In the genomic region with DNA sequence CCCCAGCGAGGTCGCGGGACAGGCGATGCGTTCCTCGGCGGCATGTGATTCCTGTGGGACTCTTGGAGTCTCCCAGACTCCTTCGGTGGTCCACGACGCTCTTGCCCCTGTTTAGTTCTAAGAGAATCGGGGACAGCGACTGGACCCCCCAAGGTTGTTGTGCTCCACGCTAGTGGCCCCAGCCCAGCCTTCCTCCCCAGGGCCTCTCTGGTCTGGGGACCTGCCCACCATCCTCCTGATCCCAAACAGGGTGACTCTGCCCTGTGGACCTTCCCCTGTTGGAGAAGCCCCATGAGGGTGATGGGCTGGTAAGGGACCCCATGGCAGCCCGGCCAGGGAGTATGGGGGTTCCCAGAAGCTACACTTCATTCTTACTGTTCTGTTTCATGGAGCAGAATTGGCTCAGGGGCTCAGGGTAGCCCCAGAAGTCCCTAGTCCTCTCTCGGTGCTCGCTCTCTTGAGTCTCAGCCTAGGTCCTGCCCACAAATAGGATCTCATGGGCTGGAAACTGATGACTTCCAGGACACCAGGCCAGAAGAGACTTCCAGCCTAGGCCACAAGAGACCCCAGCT, we compare ENCODE assay signal across 8 cellular contexts. TPM values are rescaled to one million over a fixed set of nuclear protein-coding genes. Genes with fewer than 3 reads are reported as not detected.
DNase-seq lines count a peak whose midpoint lies in the region; FAIRE-seq and TF ChIP-seq lines count a peak whose summit lies in the region.

No MANE protein-coding gene starts in this region.

- no peaks in the 10 kb centered on the region for H3K27me3 Mint-ChIP-seq in Calu3 (ENCODE audit: unreplicated experiment)

- peak overlapping the region; percentile 70 for H3K4me2 ChIP-seq in parathyroid adenoma (ENCODE audit: low read length)

- TSS peak; percentile 27 for BruUV-seq in Calu3 (replicated peaks; lab: Mats Ljungman, UMichigan)

- WGBS in esophagus squamous epithelium, 2 donors = 14 to 34% methylated on average over 3 to 7 of the region's 16 CpGs

- peaks cover 46% of the 10 kb centered on the region for H3K4me1 Mint-ChIP-seq in Calu3 (ENCODE audit: low read depth, unreplicated experiment)

- H3K27ac ChIP-seq in SJSA1 (no peak overlapping the region), esophagus squamous epithelium (peak overlapping the region; percentile 93 to 99 (median 97)), parathyroid adenoma (peak overlapping the region; percentile 62)

- H3K36me3 ChIP-seq in SJSA1 (peaks cover 4% of the 10 kb centered on the region), esophagus squamous epithelium (no peaks in the 10 kb centered on the region), parathyroid adenoma (ENCODE audit: control insufficient read depth, insufficient read depth, low read length) (no peaks in the 10 kb centered on the region)

- peaks cover 38% of the 10 kb centered on the region for H3K4me1 ChIP-seq in SJSA1 (replicated peaks)
- peaks cover 37 to 66% (median 42%) of the 10 kb centered on the region in 3 donors for H3K4me1 ChIP-seq in esophagus squamous epithelium
- H3K4me1 ChIP-seq in parathyroid adenoma = peaks cover 9% of the 10 kb centered on the region

- H3K27me3 ChIP-seq in SJSA1 (replicated peaks) (no peaks in the 10 kb centered on the region), esophagus squamous epithelium (no peaks in the 10 kb centered on the region), parathyroid adenoma (ENCODE audit: control insufficient read depth, insufficient read depth, low read length) (no peaks in the 10 kb centered on the region)

- H3K4me3 Mint-ChIP-seq in Calu3 (ENCODE audit: low read depth, unreplicated experiment) = peak overlapping the region; percentile 86

- TF ChIP-seq POLR2A in esophagus squamous epithelium (IDR thresholded peaks at IDR 0.05) (no peak), GM12891 (IDR thresholded peaks at IDR 0.05; ENCODE audit: low read depth, low read length) (no peak)

- peaks cover 9% of the 10 kb centered on the region for H3K79me2 ChIP-seq in parathyroid adenoma

- no peaks in the 10 kb centered on the region for H3K9me3 Mint-ChIP-seq in Calu3 (ENCODE audit: low read depth, unreplicated experiment)

- H2AFZ ChIP-seq in parathyroid adenoma = peak overlapping the region; percentile 80

- peak overlapping the region; percentile 99 for H3K4me3 ChIP-seq in SJSA1
- H3K4me3 ChIP-seq in esophagus squamous epithelium = peak overlapping the region; percentile 59 to 99 (median 92)
- peak overlapping the region; percentile 81 for H3K4me3 ChIP-seq in parathyroid adenoma (ENCODE audit: low read depth, low read length)

- peaks cover 3% of the 10 kb centered on the region; the same call in 1 of the 2 replicates for H3K9me3 ChIP-seq in SJSA1 (replicated peaks)
- peaks cover 0 to under 1% (median 0%) of the 10 kb centered on the region in 3 donors for H3K9me3 ChIP-seq in esophagus squamous epithelium
- H3K9me3 ChIP-seq in parathyroid adenoma (ENCODE audit: control insufficient read depth, low read length) = no peaks in the 10 kb centered on the region

- H3K27ac Mint-ChIP-seq in Calu3 (ENCODE audit: unreplicated experiment) = peak overlapping the region; percentile 80

- no peak for FAIRE-seq in GM12891 (lab: Jason Lieb, UNC)

- DNase-seq in Calu3 (no peak), SJSA1 (ENCODE audit: low read depth in 1 of 2, low spot score in 2 of 2) (no peak), esophagus squamous epithelium (lab: John Stamatoyannopoulos, UW) (no peak), NCI-H1092 treated with DMSO at 0.1 percent for 48 hours (lab: John Stamatoyannopoulos, UW) (no peak), GM12891 (ENCODE audit: insufficient read length, low spot score) (no peak), NCI-H2107 (lab: John Stamatoyannopoulos, UW) (no peak), HUDEP-2 (lab: John Stamatoyannopoulos, UW; ENCODE audit: unreplicated experiment in 76 of 76) (no peak)

- peaks cover 31% of the 10 kb centered on the region for H3K36me3 Mint-ChIP-seq in Calu3 (ENCODE audit: insufficient read depth, unreplicated experiment)

- CTCF ChIA-PET in Calu3 (lab: Charles Lee) = no interaction called here

- H3K9ac ChIP-seq in parathyroid adenoma = no peak overlapping the region

- TF ChIP-seq CTCF in Calu3 (IDR thresholded peaks at IDR 0.05; ENCODE audit: unreplicated experiment) = no peak
- TF ChIP-seq CTCF in esophagus squamous epithelium (IDR thresholded peaks at IDR 0.05) = no peak
- no peak for TF ChIP-seq CTCF in parathyroid adenoma (IDR thresholded peaks at IDR 0.05)

- intact Hi-C loops in Calu3 (cut with micrococcal nuclease; ENCODE audit: unreplicated experiment) (loop anchor here (10.0 kb wide), 1 partner anchor 142 kb away; no protein-coding TSS in a partner anchor), esophagus squamous epithelium (cut with DNase I) (no loop called here)

TF ChIP-seq in GM12891, 5 proteins besides CTCF, POLR2A, EP300 and RAD21:
- TF ChIP-seq POLR2AphosphoS5 (IDR thresholded peaks at IDR 0.05; ENCODE audit: low read depth, low read length) (no peak), TAF1 (IDR thresholded peaks at IDR 0.05; ENCODE audit: low read depth, low read length) (no peak), POU2F2 (IDR thresholded peaks at IDR 0.05; ENCODE audit: low read depth, low read length) (no peak), PAX5 (IDR thresholded peaks at IDR 0.05; ENCODE audit: insufficient read depth, low read length, severe bottlenecking) (no peak), SPI1 (IDR thresholded peaks at IDR 0.05; ENCODE audit: low read depth, low read length) (no peak)

RNA-seq across cellular contexts. Expression of a gene that starts 0.9 kb away (rescaled TPM):
- total RNA-seq in Calu3 (2022) (26.1 and 26.4 TPM in 2 replicates), esophagus squamous epithelium (10 to 100 TPM; 16.2 to 37.8 (median 29.0) TPM)
- total RNA-seq in SJSA1 (2014; rRNA removed; shearing (Covaris generic)) = 33.3 and 41.5 TPM in 2 replicates
- polyA plus RNA-seq in GM12891 (2012; ENCODE audit: low read depth, missing spikeins) = 10.7 TPM

RNA-seq across cellular contexts. Expression of a gene that starts 37.2 kb away (rescaled TPM):
- total RNA-seq in Calu3 (2022) = 12.6 and 15.2 TPM in 2 replicates
- 24.2 and 34.8 TPM in 2 replicates for total RNA-seq in SJSA1 (2014; rRNA removed; shearing (Covaris generic))
- total RNA-seq in esophagus squamous epithelium = 10 to 100 TPM; 12.6 to 61.3 (median 31.4) TPM
- polyA plus RNA-seq in GM12891 (2012; ENCODE audit: low read depth, missing spikeins) = 26.6 TPM

RNA-seq across cellular contexts. Expression of a gene that starts 38.4 kb away (rescaled TPM):
- total RNA-seq in Calu3 (2022) (0.69 and 1.3 TPM in 2 replicates), esophagus squamous epithelium (1 to 10 TPM in 3 of 4 donors, under 1 TPM in 1; 0.22 to 5.8 (median 2.7) TPM)
- total RNA-seq in SJSA1 (2014; rRNA removed; shearing (Covaris generic)) = not detected in 2 replicates
- 15.6 TPM for polyA plus RNA-seq in GM12891 (2012; ENCODE audit: low read depth, missing spikeins)
